ENCODE assay signal across 22 cellular contexts in genomic region chr9:3597792-3598191, GRCh38.
"Had no signal": no experiment of that assay in that cellular context is flagged by ENCODE, and none has a peak within 500 bp of the region (broad histone marks: within the 10 kb centered on the region; RNA-seq: fewer than 3 reads in every experiment).

No MANE protein-coding gene starts in this region.

- H2AFZ ChIP-seq: hepatocyte had no signal

- H3K9me3 ChIP-seq: esophagus muscularis mucosa, gastroesophageal sphincter, heart left ventricle, left lung, lower lobe of right lung, mucosa of descending colon had no signal

- H3K4me1 ChIP-seq: esophagus muscularis mucosa, foreskin keratinocyte, gastroesophageal sphincter, heart left ventricle, left lung, lower lobe of right lung had no signal

- H3K4me1 Mint-ChIP-seq: immature natural killer cell had no signal

- H3K27ac Mint-ChIP-seq: immature natural killer cell, mesothelial cell of epicardium had no signal

- H3K27ac ChIP-seq: coronary artery, dorsolateral prefrontal cortex, esophagus muscularis mucosa, foreskin keratinocyte, gastroesophageal sphincter, heart left ventricle, hepatocyte, left lung, lower lobe of right lung had no signal

- FAIRE-seq: colon, endothelial cell of umbilical vein had no signal

- H3K4me2 ChIP-seq: hepatocyte had no signal

- H3K27me3 ChIP-seq: dorsolateral prefrontal cortex, esophagus muscularis mucosa, foreskin keratinocyte, gastroesophageal sphincter, heart left ventricle, hepatocyte, left lung had no signal

- ATAC-seq: foreskin keratinocyte, gastroesophageal sphincter, heart left ventricle, left cardiac atrium, left lung, left ventricle myocardium superior, lower lobe of right lung, mucosa of descending colon had no signal

- H3K36me3 ChIP-seq: esophagus muscularis mucosa, gastroesophageal sphincter, heart left ventricle, left lung, lower lobe of right lung had no signal

- H3K4me3 ChIP-seq: coronary artery, dorsolateral prefrontal cortex, esophagus muscularis mucosa, gastroesophageal sphincter, heart left ventricle, hepatocyte, left lung, lower lobe of right lung, mucosa of descending colon had no signal

- H3K4me3 Mint-ChIP-seq: immature natural killer cell, mesothelial cell of epicardium had no signal

- DNase-seq: dermis blood vessel endothelial cell; dorsolateral prefrontal cortex; effector CD4-positive, alpha-beta T cell; effector memory CD4-positive, alpha-beta T cell; foreskin keratinocyte; heart left ventricle; hypothalamus; immature natural killer cell; islet precursor cell; left cardiac atrium; left lung; left ventricle myocardium superior; lower lobe of right lung; mesenchymal stem cell; mucosa of descending colon had no signal

- H3K36me3 Mint-ChIP-seq: mesothelial cell of epicardium had no signal
